Comparison of ENCODE assay signal across 1 cellular context in the genomic region with DNA sequence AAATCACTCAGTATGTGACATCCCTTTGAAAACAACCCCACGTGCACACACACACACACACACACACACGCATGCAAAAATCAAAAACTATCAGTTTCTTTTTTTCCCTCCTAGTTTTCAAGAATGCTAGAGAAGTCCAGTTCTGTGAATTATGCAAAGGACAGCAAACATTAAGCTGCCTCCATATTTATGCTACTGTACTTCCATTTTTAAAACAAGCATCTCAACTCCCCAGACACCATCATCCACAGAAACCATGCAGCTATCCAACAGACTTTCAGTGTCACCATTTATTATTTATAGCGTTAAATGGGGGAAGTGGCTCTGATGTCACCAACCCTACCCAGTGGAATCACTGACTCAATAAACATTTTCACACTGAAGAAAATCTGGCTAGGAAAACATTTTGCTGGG.
TF ChIP-seq lines count a peak whose summit lies in the region.

No MANE protein-coding gene starts in this region.

TF ChIP-seq in GM12878, 131 proteins besides CTCF, POLR2A, EP300 and RAD21 (continued from another document):
- TF ChIP-seq HCFC1 (IDR thresholded peaks at IDR 0.05; ENCODE audit: low read length) (no peak), CBX5 (IDR thresholded peaks at IDR 0.05; ENCODE audit: low read depth) (no peak), CHD4 (IDR thresholded peaks at IDR 0.05) (no peak), KAT2A (conservative IDR thresholded peaks at IDR 0.05; ENCODE audit: control insufficient read depth, low read depth, low read length) (no peak), ATF7 (IDR thresholded peaks at IDR 0.05; ENCODE audit: low read depth) (peak; percentile 57; the same call in 1 of the 2 replicates), STAT1 (conservative IDR thresholded peaks at IDR 0.05) (no peak), LARP7 (IDR thresholded peaks at IDR 0.05) (no peak), JUND (IDR thresholded peaks at IDR 0.05; ENCODE audit: low read depth, low read length) (no peak), NR2F1 (conservative IDR thresholded peaks at IDR 0.05) (no peak), BHLHE40 (IDR thresholded peaks at IDR 0.05; ENCODE audit: borderline replicate concordance in 1 of 2, low read depth in 2 of 2, low read length in 1 of 2) (peak; percentile 72 to 91), IKZF2 (IDR thresholded peaks at IDR 0.05) (peak; percentile 29 to 30; a peak in 2 of 4 replicates), TBL1XR1 (IDR thresholded peaks at IDR 0.05; ENCODE audit: low read depth, low read length) (no peak), CREM (IDR thresholded peaks at IDR 0.05; ENCODE audit: low read depth) (no peak), KLF5 (IDR thresholded peaks at IDR 0.05; ENCODE audit: partially characterized antibody) (no peak), NR2C2 (IDR thresholded peaks at IDR 0.05; ENCODE audit: borderline replicate concordance, control insufficient read depth, insufficient read length, low read depth) (no peak), ZSCAN29 (IDR thresholded peaks at IDR 0.05) (no peak), POU2F2 (IDR thresholded peaks at IDR 0.05; ENCODE audit: borderline replicate concordance, low read depth, low read length) (peak; percentile 41; the same call in 1 of the 3 replicates), BRCA1 (IDR thresholded peaks at IDR 0.05; ENCODE audit: low read depth, low read length) (no peak), SIX5 (IDR thresholded peaks at IDR 0.05; ENCODE audit: low read depth, low read length, severe bottlenecking) (no peak), ZNF207 (IDR thresholded peaks at IDR 0.05; ENCODE audit: borderline replicate concordance) (no peak), SMAD5 (IDR thresholded peaks at IDR 0.05; ENCODE audit: low read depth) (no peak), NR2C1 (IDR thresholded peaks at IDR 0.05) (no peak), GABPA (IDR thresholded peaks at IDR 0.05; ENCODE audit: low read depth) (no peak), MEF2A (IDR thresholded peaks at IDR 0.05; ENCODE audit: insufficient read depth, low read depth, low read length) (no peak), SMAD1 (IDR thresholded peaks at IDR 0.05; ENCODE audit: low read depth, partially characterized antibody) (no peak), FOXM1 (IDR thresholded peaks at IDR 0.05; ENCODE audit: low read depth, low read length) (no peak), SIN3A (IDR thresholded peaks at IDR 0.05; ENCODE audit: low read depth, low read length) (0 out of 2 replicates have a peak, but pooled peaks have one; percentile 42), ZNF217 (IDR thresholded peaks at IDR 0.05) (no peak), ASH2L (IDR thresholded peaks at IDR 0.05; ENCODE audit: borderline replicate concordance, low read depth) (no peak), RUNX3 (IDR thresholded peaks at IDR 0.05; ENCODE audit: low read length) (no peak; the same call in 1 of the 2 replicates), SP1 (IDR thresholded peaks at IDR 0.05; ENCODE audit: low read depth, low read length) (no peak), PML (IDR thresholded peaks at IDR 0.05; ENCODE audit: low read length) (no peak), EGR1 (IDR thresholded peaks at IDR 0.05; ENCODE audit: borderline replicate concordance in 1 of 2, low read depth in 2 of 2, low read length in 2 of 2) (no peak), EED (IDR thresholded peaks at IDR 0.05; ENCODE audit: low read depth) (no peak), SREBF1 (IDR thresholded peaks at IDR 0.05; ENCODE audit: low read length) (no peak), SREBF2 (IDR thresholded peaks at IDR 0.05; ENCODE audit: low read length) (no peak), NRF1 (conservative IDR thresholded peaks at IDR 0.05; ENCODE audit: low read depth, low read length) (no peak), ZNF384 (IDR thresholded peaks at IDR 0.05; ENCODE audit: borderline replicate concordance, low read depth, low read length) (no peak), YY1 (IDR thresholded peaks at IDR 0.05; ENCODE audit: low read depth, low read length) (no peak), NBN (IDR thresholded peaks at IDR 0.05) (0 out of 2 replicates have a peak, but pooled peaks have one; percentile 31), NFYA (IDR thresholded peaks at IDR 0.05; ENCODE audit: borderline replicate concordance, low read depth, low read length) (no peak), ESRRA (IDR thresholded peaks at IDR 0.05; ENCODE audit: low read length) (no peak), POLR2AphosphoS2 (IDR thresholded peaks at IDR 0.05; ENCODE audit: low read depth, low read length) (no peak)
- TF ChIP-seq, protein P1, sequence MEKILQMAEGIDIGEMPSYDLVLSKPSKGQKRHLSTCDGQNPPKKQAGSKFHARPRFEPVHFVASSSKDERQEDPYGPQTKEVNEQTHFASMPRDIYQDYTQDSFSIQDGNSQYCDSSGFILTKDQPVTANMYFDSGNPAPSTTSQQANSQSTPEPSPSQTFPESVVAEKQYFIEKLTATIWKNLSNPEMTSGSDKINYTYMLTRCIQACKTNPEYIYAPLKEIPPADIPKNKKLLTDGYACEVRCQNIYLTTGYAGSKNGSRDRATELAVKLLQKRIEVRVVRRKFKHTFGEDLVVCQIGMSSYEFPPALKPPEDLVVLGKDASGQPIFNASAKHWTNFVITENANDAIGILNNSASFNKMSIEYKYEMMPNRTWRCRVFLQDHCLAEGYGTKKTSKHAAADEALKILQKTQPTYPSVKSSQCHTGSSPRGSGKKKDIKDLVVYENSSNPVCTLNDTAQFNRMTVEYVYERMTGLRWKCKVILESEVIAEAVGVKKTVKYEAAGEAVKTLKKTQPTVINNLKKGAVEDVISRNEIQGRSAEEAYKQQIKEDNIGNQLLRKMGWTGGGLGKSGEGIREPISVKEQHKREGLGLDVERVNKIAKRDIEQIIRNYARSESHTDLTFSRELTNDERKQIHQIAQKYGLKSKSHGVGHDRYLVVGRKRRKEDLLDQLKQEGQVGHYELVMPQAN (conservative IDR thresholded peaks at IDR 0.05): no peak; the same call in 1 of the 2 replicates
- TF ChIP-seq, protein P2, sequence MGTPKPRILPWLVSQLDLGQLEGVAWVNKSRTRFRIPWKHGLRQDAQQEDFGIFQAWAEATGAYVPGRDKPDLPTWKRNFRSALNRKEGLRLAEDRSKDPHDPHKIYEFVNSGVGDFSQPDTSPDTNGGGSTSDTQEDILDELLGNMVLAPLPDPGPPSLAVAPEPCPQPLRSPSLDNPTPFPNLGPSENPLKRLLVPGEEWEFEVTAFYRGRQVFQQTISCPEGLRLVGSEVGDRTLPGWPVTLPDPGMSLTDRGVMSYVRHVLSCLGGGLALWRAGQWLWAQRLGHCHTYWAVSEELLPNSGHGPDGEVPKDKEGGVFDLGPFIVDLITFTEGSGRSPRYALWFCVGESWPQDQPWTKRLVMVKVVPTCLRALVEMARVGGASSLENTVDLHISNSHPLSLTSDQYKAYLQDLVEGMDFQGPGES (IDR thresholded peaks at IDR 0.05): no peak
- TF ChIP-seq, protein P3, sequence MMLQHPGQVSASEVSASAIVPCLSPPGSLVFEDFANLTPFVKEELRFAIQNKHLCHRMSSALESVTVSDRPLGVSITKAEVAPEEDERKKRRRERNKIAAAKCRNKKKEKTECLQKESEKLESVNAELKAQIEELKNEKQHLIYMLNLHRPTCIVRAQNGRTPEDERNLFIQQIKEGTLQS (IDR thresholded peaks at IDR 0.05; ENCODE audit: borderline replicate concordance, extremely low read depth, low read depth, low read length): no peak
- TF ChIP-seq, protein P4, sequence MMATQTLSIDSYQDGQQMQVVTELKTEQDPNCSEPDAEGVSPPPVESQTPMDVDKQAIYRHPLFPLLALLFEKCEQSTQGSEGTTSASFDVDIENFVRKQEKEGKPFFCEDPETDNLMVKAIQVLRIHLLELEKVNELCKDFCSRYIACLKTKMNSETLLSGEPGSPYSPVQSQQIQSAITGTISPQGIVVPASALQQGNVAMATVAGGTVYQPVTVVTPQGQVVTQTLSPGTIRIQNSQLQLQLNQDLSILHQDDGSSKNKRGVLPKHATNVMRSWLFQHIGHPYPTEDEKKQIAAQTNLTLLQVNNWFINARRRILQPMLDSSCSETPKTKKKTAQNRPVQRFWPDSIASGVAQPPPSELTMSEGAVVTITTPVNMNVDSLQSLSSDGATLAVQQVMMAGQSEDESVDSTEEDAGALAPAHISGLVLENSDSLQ (IDR thresholded peaks at IDR 0.05): no peak
- TF ChIP-seq, protein P5, sequence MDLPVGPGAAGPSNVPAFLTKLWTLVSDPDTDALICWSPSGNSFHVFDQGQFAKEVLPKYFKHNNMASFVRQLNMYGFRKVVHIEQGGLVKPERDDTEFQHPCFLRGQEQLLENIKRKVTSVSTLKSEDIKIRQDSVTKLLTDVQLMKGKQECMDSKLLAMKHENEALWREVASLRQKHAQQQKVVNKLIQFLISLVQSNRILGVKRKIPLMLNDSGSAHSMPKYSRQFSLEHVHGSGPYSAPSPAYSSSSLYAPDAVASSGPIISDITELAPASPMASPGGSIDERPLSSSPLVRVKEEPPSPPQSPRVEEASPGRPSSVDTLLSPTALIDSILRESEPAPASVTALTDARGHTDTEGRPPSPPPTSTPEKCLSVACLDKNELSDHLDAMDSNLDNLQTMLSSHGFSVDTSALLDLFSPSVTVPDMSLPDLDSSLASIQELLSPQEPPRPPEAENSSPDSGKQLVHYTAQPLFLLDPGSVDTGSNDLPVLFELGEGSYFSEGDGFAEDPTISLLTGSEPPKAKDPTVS (IDR thresholded peaks at IDR 0.05; ENCODE audit: low read depth, low read length): no peak
- TF ChIP-seq, protein P6, sequence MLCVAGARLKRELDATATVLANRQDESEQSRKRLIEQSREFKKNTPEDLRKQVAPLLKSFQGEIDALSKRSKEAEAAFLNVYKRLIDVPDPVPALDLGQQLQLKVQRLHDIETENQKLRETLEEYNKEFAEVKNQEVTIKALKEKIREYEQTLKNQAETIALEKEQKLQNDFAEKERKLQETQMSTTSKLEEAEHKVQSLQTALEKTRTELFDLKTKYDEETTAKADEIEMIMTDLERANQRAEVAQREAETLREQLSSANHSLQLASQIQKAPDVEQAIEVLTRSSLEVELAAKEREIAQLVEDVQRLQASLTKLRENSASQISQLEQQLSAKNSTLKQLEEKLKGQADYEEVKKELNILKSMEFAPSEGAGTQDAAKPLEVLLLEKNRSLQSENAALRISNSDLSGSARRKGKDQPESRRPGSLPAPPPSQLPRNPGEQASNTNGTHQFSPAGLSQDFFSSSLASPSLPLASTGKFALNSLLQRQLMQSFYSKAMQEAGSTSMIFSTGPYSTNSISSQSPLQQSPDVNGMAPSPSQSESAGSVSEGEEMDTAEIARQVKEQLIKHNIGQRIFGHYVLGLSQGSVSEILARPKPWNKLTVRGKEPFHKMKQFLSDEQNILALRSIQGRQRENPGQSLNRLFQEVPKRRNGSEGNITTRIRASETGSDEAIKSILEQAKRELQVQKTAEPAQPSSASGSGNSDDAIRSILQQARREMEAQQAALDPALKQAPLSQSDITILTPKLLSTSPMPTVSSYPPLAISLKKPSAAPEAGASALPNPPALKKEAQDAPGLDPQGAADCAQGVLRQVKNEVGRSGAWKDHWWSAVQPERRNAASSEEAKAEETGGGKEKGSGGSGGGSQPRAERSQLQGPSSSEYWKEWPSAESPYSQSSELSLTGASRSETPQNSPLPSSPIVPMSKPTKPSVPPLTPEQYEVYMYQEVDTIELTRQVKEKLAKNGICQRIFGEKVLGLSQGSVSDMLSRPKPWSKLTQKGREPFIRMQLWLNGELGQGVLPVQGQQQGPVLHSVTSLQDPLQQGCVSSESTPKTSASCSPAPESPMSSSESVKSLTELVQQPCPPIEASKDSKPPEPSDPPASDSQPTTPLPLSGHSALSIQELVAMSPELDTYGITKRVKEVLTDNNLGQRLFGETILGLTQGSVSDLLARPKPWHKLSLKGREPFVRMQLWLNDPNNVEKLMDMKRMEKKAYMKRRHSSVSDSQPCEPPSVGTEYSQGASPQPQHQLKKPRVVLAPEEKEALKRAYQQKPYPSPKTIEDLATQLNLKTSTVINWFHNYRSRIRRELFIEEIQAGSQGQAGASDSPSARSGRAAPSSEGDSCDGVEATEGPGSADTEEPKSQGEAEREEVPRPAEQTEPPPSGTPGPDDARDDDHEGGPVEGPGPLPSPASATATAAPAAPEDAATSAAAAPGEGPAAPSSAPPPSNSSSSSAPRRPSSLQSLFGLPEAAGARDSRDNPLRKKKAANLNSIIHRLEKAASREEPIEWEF (IDR thresholded peaks at IDR 0.05; ENCODE audit: insufficient replicate concordance, low read depth, low read length): no peak
- TF ChIP-seq, protein P7, sequence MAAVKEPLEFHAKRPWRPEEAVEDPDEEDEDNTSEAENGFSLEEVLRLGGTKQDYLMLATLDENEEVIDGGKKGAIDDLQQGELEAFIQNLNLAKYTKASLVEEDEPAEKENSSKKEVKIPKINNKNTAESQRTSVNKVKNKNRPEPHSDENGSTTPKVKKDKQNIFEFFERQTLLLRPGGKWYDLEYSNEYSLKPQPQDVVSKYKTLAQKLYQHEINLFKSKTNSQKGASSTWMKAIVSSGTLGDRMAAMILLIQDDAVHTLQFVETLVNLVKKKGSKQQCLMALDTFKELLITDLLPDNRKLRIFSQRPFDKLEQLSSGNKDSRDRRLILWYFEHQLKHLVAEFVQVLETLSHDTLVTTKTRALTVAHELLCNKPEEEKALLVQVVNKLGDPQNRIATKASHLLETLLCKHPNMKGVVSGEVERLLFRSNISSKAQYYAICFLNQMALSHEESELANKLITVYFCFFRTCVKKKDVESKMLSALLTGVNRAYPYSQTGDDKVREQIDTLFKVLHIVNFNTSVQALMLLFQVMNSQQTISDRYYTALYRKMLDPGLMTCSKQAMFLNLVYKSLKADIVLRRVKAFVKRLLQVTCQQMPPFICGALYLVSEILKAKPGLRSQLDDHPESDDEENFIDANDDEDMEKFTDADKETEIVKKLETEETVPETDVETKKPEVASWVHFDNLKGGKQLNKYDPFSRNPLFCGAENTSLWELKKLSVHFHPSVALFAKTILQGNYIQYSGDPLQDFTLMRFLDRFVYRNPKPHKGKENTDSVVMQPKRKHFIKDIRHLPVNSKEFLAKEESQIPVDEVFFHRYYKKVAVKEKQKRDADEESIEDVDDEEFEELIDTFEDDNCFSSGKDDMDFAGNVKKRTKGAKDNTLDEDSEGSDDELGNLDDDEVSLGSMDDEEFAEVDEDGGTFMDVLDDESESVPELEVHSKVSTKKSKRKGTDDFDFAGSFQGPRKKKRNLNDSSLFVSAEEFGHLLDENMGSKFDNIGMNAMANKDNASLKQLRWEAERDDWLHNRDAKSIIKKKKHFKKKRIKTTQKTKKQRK (IDR thresholded peaks at IDR 0.05; ENCODE audit: low read depth, low read length): no peak
